In the genomic region with DNA sequence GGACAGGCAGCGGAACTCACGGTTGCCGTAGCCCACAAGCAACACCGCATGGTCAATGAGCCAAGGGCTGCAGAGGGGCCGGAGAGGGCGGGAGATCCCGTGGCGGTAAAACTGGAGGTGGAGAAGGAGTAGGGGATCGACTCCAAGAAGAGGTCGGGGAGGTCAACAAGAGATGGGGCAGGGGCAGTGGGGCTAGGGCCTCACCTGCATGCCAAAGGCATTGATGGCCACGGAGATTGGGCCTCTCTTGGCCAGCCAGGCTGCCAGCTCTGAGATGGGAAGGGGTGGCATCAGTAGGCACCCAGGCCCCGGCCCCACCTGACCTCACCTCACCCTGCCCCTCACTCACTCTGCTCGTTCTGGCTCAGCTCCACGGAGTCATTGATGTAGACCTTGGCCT, we compare ENCODE assay signal across 24 cellular contexts. TPM values are rescaled to one million over a fixed set of nuclear protein-coding genes. Genes with fewer than 3 reads are reported as not detected.
"Had no signal": no experiment of that assay in that cellular context is flagged by ENCODE, and none has a peak within 500 bp of the region (broad histone marks: within the 10 kb centered on the region; RNA-seq: fewer than 3 reads in every experiment).

No MANE protein-coding gene starts in this region.

- DNase-seq: Karpas-422, KG1, MG63, NCI-H1092, NCI-H1105 treated with DMSO at 0.1 percent for 48 hours, NCI-H1417 treated with DMSO at 0.1 percent for 48 hours, NCI-H146, NCI-H1694 treated with DMSO at 0.1 percent for 48 hours, NCI-H1930, NCI-H2081, NCI-H2171, NCI-H226, NCI-H446, NCI-H510A, NCI-H524 treated with DMSO at 0.1 percent for 48 hours, NCI-H69, NCI-H774, Right ventricle myocardium superior, RPMI8226, SIG-M5 had no signal

- H3K36me3 ChIP-seq: MG63, SJSA1 had no signal

- H3K27ac ChIP-seq: SJSA1, SK-N-MC had no signal

- H3K27me3 ChIP-seq: MG63 had no signal

- H3K9me3 ChIP-seq: MG63, SJSA1 had no signal

- FAIRE-seq: RCC 7860 had no signal

- H3K4me3 ChIP-seq: MG63, SJSA1, SK-N-MC had no signal

RNA-seq across cellular contexts. Expression of gene CTSF, which starts 3.9 kb away (rescaled TPM):
- total RNA-seq: HT-29 had no signal

RNA-seq across cellular contexts. Expression of gene ACTN3, which starts 17.8 kb away (rescaled TPM):
- total RNA-seq: HT-29, Right ventricle myocardium superior, SJSA1 had no signal
